Comparison of ENCODE assay signal across 1 cellular context in the genomic region with DNA sequence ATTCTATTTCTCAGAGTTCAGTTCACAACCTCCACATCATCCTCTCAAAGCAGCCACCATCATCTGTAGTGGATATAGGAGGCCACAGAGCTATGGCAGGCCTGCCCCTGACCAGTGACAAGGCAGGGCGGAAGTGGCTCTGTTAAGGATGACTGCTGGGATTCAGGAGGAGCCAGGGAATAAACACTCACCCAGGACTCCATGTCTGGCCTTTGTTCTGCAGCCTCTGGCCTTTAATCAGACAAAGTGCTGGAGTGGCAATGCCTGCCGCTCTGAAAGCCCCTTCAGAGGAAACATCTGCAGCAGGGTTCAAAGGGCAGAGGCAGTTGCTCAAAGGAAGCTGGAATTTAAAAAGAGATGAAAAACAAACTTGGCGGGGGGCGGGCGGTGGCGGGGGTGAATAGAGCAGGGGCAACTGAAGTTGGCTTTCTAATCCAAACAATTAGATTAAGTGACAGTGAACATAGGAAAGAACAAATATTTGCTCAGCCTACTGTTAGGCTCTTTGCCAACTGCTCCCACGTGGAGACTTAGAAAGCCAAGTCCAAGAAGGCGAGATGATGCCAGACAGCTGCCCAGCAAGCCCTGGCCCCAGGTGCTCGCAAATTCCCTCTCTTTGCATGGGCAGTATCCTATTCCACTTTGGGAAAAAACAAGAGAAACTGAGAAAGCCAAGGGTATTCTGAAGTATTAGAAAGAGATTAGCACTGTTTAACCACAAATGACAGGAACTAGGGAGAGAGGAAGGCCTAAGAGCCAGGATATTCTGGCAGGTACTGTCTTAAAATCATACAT.
TF ChIP-seq lines count a peak whose summit lies in the region.

No MANE protein-coding gene starts in this region.

TF ChIP-seq in liver, 16 proteins besides CTCF, POLR2A, EP300 and RAD21 (continued from another document):
- no peak for TF ChIP-seq JUND (IDR thresholded peaks at IDR 0.05)
